In genomic region chr6:26033132-26033941, GRCh38 we compare ENCODE assay signal across 8 cellular contexts. TPM values are rescaled to one million over a fixed set of nuclear protein-coding genes. Genes with fewer than 3 reads are reported as not detected.
DNase-seq lines count a peak whose midpoint lies in the region; ATAC-seq and TF ChIP-seq lines count a peak whose summit lies in the region.

No MANE protein-coding gene starts in this region.

- H3K9me2 ChIP-seq in MM.1S (replicated peaks; ENCODE audit: insufficient read depth, low read length): no peaks in the 10 kb centered on the region

- peaks cover 37% of the 10 kb centered on the region for H3F3A ChIP-seq in MM.1S (ENCODE audit: insufficient read depth, low read length)

- no peaks in the 10 kb centered on the region for H4K20me1 ChIP-seq in MM.1S (ENCODE audit: insufficient read depth, low read length)

- H3K4me1 ChIP-seq in MM.1S (ENCODE audit: low read length): peaks cover 20% of the 10 kb centered on the region

- TF ChIP-seq CTCF in GM12875 (IDR thresholded peaks at IDR 0.05; ENCODE audit: borderline replicate concordance, insufficient read depth, low read depth, low read length) (no peak), HFFc6 (IDR thresholded peaks at IDR 0.05) (no peak), MM.1S (IDR thresholded peaks at IDR 0.05; ENCODE audit: low read length) (no peak), omental fat pad (IDR thresholded peaks at IDR 0.05) (no peak)

- H3K27me3 Mint-ChIP-seq in HFFc6 (ENCODE audit: insufficient read depth): peaks cover 16% of the 10 kb centered on the region
- H3K27me3 Mint-ChIP-seq in activated naive CD8-positive, alpha-beta T cell treated with anti-CD3 and anti-CD28 coated beads, Interleukin-2, amount 50 U/mL, for 24 hours: peaks cover 2% of the 10 kb centered on the region

- H3K4me3 ChIP-seq in GM12875 (ENCODE audit: low read depth, low read length) (peak overlapping the region; percentile 38), MM.1S (ENCODE audit: low read length) (peak overlapping the region; percentile 69)

- H3K36me3 Mint-ChIP-seq in HFFc6 (ENCODE audit: low read depth): no peaks in the 10 kb centered on the region
- H3K36me3 Mint-ChIP-seq in activated naive CD8-positive, alpha-beta T cell treated with anti-CD3 and anti-CD28 coated beads, Interleukin-2, amount 50 U/mL, for 24 hours (ENCODE audit: low read depth): peaks cover 7% of the 10 kb centered on the region

- peak; percentile 58 for ATAC-seq in activated naive CD8-positive, alpha-beta T cell treated with anti-CD3 and anti-CD28 coated beads, Interleukin-2, amount 50 U/mL, for 24 hours
- ATAC-seq in omental fat pad (ENCODE audit: low FRiP score): peak; percentile 80

- H3K27ac Mint-ChIP-seq in HFFc6: peak overlapping the region; percentile 92
- H3K27ac Mint-ChIP-seq in activated naive CD8-positive, alpha-beta T cell treated with anti-CD3 and anti-CD28 coated beads, Interleukin-2, amount 50 U/mL, for 24 hours: peak overlapping the region; percentile 94

- peak overlapping the region; percentile 97 for H3K4me2 ChIP-seq in MM.1S (ENCODE audit: low read depth, low read length)

- H3K4me1 Mint-ChIP-seq in HFFc6 (ENCODE audit: low read depth): peaks cover 60% of the 10 kb centered on the region
- peaks cover 50% of the 10 kb centered on the region for H3K4me1 Mint-ChIP-seq in activated naive CD8-positive, alpha-beta T cell treated with anti-CD3 and anti-CD28 coated beads, Interleukin-2, amount 50 U/mL, for 24 hours

- H3K4me3 Mint-ChIP-seq in HFFc6: peak overlapping the region; percentile 86
- peak overlapping the region; percentile 83 for H3K4me3 Mint-ChIP-seq in activated naive CD8-positive, alpha-beta T cell treated with anti-CD3 and anti-CD28 coated beads, Interleukin-2, amount 50 U/mL, for 24 hours

- no peaks in the 10 kb centered on the region for H3K9me3 ChIP-seq in MM.1S (replicated peaks; ENCODE audit: insufficient read depth, low read length)

- DNase-seq in HFFc6 (peak; percentile 99), MM.1S (peak; percentile 95), SIG-M5 treated with dmso at 0.1 percent for 504 hours (lab: John Stamatoyannopoulos, UW; ENCODE audit: unreplicated experiment) (peak; percentile 95), glomerular visceral epithelial cell (ENCODE audit: extremely low spot score) (peak; percentile 89), omental fat pad (ENCODE audit: low spot score) (no peak), NCI-H1694 (lab: John Stamatoyannopoulos, UW) (no peak)
- DNase-seq in activated naive CD8-positive, alpha-beta T cell treated with anti-CD3 and anti-CD28 coated beads, Interleukin-2, amount 50 U/mL, for 24 hours: peak; percentile 69

- no peaks in the 10 kb centered on the region for H3K9me3 Mint-ChIP-seq in HFFc6
- H3K9me3 Mint-ChIP-seq in activated naive CD8-positive, alpha-beta T cell treated with anti-CD3 and anti-CD28 coated beads, Interleukin-2, amount 50 U/mL, for 24 hours: no peaks in the 10 kb centered on the region

- H3K27ac ChIP-seq in MM.1S (ENCODE audit: low read length): peak overlapping the region; percentile 98

- H3K9ac ChIP-seq in MM.1S (ENCODE audit: low read length): peak overlapping the region; percentile 86

- no peaks in the 10 kb centered on the region for H3K79me2 ChIP-seq in MM.1S (ENCODE audit: low read length)

- no peaks in the 10 kb centered on the region for H3K27me3 ChIP-seq in MM.1S (replicated peaks; ENCODE audit: insufficient read depth, low read length)

- peak overlapping the region; percentile 56 for H2AFZ ChIP-seq in MM.1S (ENCODE audit: low read length)

- no peaks in the 10 kb centered on the region for H3K36me3 ChIP-seq in MM.1S (replicated peaks; ENCODE audit: insufficient read depth, low read length)

RNA-seq across cellular contexts. Expression of gene HFE, which starts 53.9 kb away (rescaled TPM):
- 10 to 100 TPM; 16.1 to 21.7 (median 18.3) TPM for total RNA-seq in HFFc6 (2021; fragmentation: NEBNext Ultra II Directional; extraction: Animal tissue kit (Norgen Biotek cat#: 25700))
- total RNA-seq in omental fat pad: 10 to 100 TPM in 1 of 4 donors, 1 to 10 TPM in 3; 5.3 to 10.7 (median 8.8) TPM

Comparison
In these comparisons a context has a peak if more than half of its experiments do, and no peak if none do; other contexts are left out.
1. DNase-seq: peak in HFFc6 (single experiment), MM.1S (single experiment), SIG-M5 treated with dmso at 0.1 percent for 504 hours (single experiment), activated naive CD8-positive, alpha-beta T cell treated with anti-CD3 and anti-CD28 coated beads, Interleukin-2, amount 50 U/mL, for 24 hours (single experiment) and glomerular visceral epithelial cell (single experiment); none in omental fat pad (single experiment) and NCI-H1694 (single experiment).